ENCODE assay signal across 14 cellular contexts in genomic region chr13:97238883-97239282, GRCh38. TPM values are rescaled to one million over a fixed set of nuclear protein-coding genes. Genes with fewer than 3 reads are reported as not detected.
DNase-seq lines count a peak whose midpoint lies in the region; ATAC-seq and TF ChIP-seq lines count a peak whose summit lies in the region.
"Had no signal": no experiment of that assay in that cellular context is flagged by ENCODE, and none has a peak within 500 bp of the region (broad histone marks: within the 10 kb centered on the region; RNA-seq: fewer than 3 reads in every experiment).

No MANE protein-coding gene starts in this region.

- no peak for TF ChIP-seq POLR2A in sigmoid colon (IDR thresholded peaks at IDR 0.05)

- peaks cover 13% of the 10 kb centered on the region for H3K36me3 Mint-ChIP-seq in stimulated activated naive CD8-positive, alpha-beta T cell treated with anti-CD3 and anti-CD28 coated beads, Interleukin-15, Interleukin-2, amounts not matched to agents 100 ng/mL and 50 ng/mL, for 24 hours (ENCODE audit: low read depth)
- peaks cover 57% of the 10 kb centered on the region for H3K36me3 Mint-ChIP-seq in endothelial cell (ENCODE audit: low read depth, unreplicated experiment)

- 92 to 93% methylated on average over 4 of the region's 4 CpGs for WGBS in sigmoid colon, 2 donors

- no peak for TF ChIP-seq CTCF in endothelial cell (IDR thresholded peaks at IDR 0.05; ENCODE audit: unreplicated experiment)
- no peak for TF ChIP-seq CTCF in sigmoid colon (IDR thresholded peaks at IDR 0.05)

- intact Hi-C loops in sigmoid colon (cut with DNase I): no loop called here

- no peaks in the 10 kb centered on the region for H3K27me3 Mint-ChIP-seq in stimulated activated naive CD8-positive, alpha-beta T cell treated with anti-CD3 and anti-CD28 coated beads, Interleukin-15, Interleukin-2, amounts not matched to agents 100 ng/mL and 50 ng/mL, for 24 hours
- peaks cover 17% of the 10 kb centered on the region for H3K27me3 Mint-ChIP-seq in endothelial cell (ENCODE audit: unreplicated experiment)
- H3K27me3 Mint-ChIP-seq: activated CD4-positive, alpha-beta T cell treated with anti-CD3 and anti-CD28 coated beads, Interleukin-2, amount 10 ng/mL, durations not matched to agents 7 days and 5 days had no signal

- H3K4me1 Mint-ChIP-seq in stimulated activated naive CD8-positive, alpha-beta T cell treated with anti-CD3 and anti-CD28 coated beads, Interleukin-15, Interleukin-2, amounts not matched to agents 100 ng/mL and 50 ng/mL, for 24 hours (ENCODE audit: low read depth): peaks cover 48% of the 10 kb centered on the region
- H3K4me1 Mint-ChIP-seq in endothelial cell (ENCODE audit: unreplicated experiment): peaks cover 99% of the 10 kb centered on the region

- TF ChIP-seq EP300 in sigmoid colon (IDR thresholded peaks at IDR 0.05): no peak

- H3K36me3 ChIP-seq in sigmoid colon: no peaks in the 10 kb centered on the region
- H3K36me3 ChIP-seq: ovary, thyroid gland had no signal

- H3K27ac Mint-ChIP-seq in stimulated activated naive CD8-positive, alpha-beta T cell treated with anti-CD3 and anti-CD28 coated beads, Interleukin-15, Interleukin-2, amounts not matched to agents 100 ng/mL and 50 ng/mL, for 24 hours: peak overlapping the region; percentile 32
- H3K27ac Mint-ChIP-seq in endothelial cell (ENCODE audit: unreplicated experiment): peak overlapping the region; percentile 97
- H3K27ac Mint-ChIP-seq: activated CD4-positive, alpha-beta T cell treated with anti-CD3 and anti-CD28 coated beads, Interleukin-2, amount 10 ng/mL, durations not matched to agents 7 days and 5 days had no signal

- no peak for DNase-seq in stimulated activated naive CD8-positive, alpha-beta T cell treated with anti-CD3 and anti-CD28 coated beads, Interleukin-15, Interleukin-2, amounts not matched to agents 100 U/mL and 50 U/mL, for 24 hours
- DNase-seq in endothelial cell (ENCODE audit: low spot score): no peak
- DNase-seq in sigmoid colon: no peak
- no peak for DNase-seq in stimulated activated CD4-positive, alpha-beta T cell treated with anti-CD3 and anti-CD28 coated beads, Interleukin-4, amount 100 ng/mL, for 4 hours
- no peak for DNase-seq in NCI-H345 treated with DMSO at 0.1 percent for 48 hours (lab: John Stamatoyannopoulos, UW; ENCODE audit: unreplicated experiment)
- DNase-seq: activated CD4-positive, alpha-beta T cell treated with anti-CD3 and anti-CD28 coated beads, Interleukin-2, amount 10 ng/mL, durations not matched to agents 7 days and 5 days; activated CD8-positive, alpha-beta memory T cell treated with anti-CD3 and anti-CD28 coated beads, Interleukin-2, amount 50 U/mL, for 4 hours; anterior cingulate cortex; GOT3; NCI-H1436; ovary; thyroid gland had no signal

- no peaks in the 10 kb centered on the region for H3K27me3 ChIP-seq in sigmoid colon
- H3K27me3 ChIP-seq: ovary, thyroid gland had no signal

- H3K4me3 Mint-ChIP-seq in stimulated activated naive CD8-positive, alpha-beta T cell treated with anti-CD3 and anti-CD28 coated beads, Interleukin-15, Interleukin-2, amounts not matched to agents 100 ng/mL and 50 ng/mL, for 24 hours: no peak overlapping the region
- H3K4me3 Mint-ChIP-seq in endothelial cell (ENCODE audit: unreplicated experiment): no peak overlapping the region
- H3K4me3 Mint-ChIP-seq: activated CD4-positive, alpha-beta T cell treated with anti-CD3 and anti-CD28 coated beads, Interleukin-2, amount 10 ng/mL, durations not matched to agents 7 days and 5 days had no signal

- H3K9me3 ChIP-seq in sigmoid colon: no peaks in the 10 kb centered on the region
- H3K9me3 ChIP-seq: ovary, thyroid gland had no signal

- peaks cover 0 to 100% (median 98%) of the 10 kb centered on the region in 4 donors for H3K4me1 ChIP-seq in sigmoid colon

- no peak for ATAC-seq in stimulated activated naive CD8-positive, alpha-beta T cell treated with anti-CD3 and anti-CD28 coated beads, Interleukin-15, Interleukin-2, amounts not matched to agents 100 U/mL and 50 U/mL, for 24 hours
- ATAC-seq in GM21717 (IDR thresholded peaks at IDR 0.05; ENCODE audit: unreplicated experiment): no peak

- H3K4me3 ChIP-seq in sigmoid colon: no peak overlapping the region
- H3K4me3 ChIP-seq: ovary, thyroid gland had no signal

- H3K27ac ChIP-seq in sigmoid colon: peak overlapping the region; percentile 75 to 85 (median 81)
- H3K27ac ChIP-seq: ovary had no signal

- no peaks in the 10 kb centered on the region for H3K9me3 Mint-ChIP-seq in stimulated activated naive CD8-positive, alpha-beta T cell treated with anti-CD3 and anti-CD28 coated beads, Interleukin-15, Interleukin-2, amounts not matched to agents 100 ng/mL and 50 ng/mL, for 24 hours
- no peaks in the 10 kb centered on the region for H3K9me3 Mint-ChIP-seq in endothelial cell (ENCODE audit: unreplicated experiment)
- H3K9me3 Mint-ChIP-seq: activated CD4-positive, alpha-beta T cell treated with anti-CD3 and anti-CD28 coated beads, Interleukin-2, amount 10 ng/mL, durations not matched to agents 7 days and 5 days had no signal

RNA-seq across cellular contexts. Expression of gene MBNL2, which starts 16.8 kb away (rescaled TPM):
- total RNA-seq in endothelial cell (ENCODE audit: unreplicated experiment) (137 TPM), sigmoid colon (100 to 1,000 TPM in 1 of 4 donors, 10 to 100 TPM in 3; 84.7 to 110 (median 95.1) TPM)
- polyA plus RNA-seq in sigmoid colon: 10 to 100 TPM; 11.8 to 16.2 (median 14.8) TPM
